33 cellular contexts compared by ENCODE assay signal in the genomic region with DNA sequence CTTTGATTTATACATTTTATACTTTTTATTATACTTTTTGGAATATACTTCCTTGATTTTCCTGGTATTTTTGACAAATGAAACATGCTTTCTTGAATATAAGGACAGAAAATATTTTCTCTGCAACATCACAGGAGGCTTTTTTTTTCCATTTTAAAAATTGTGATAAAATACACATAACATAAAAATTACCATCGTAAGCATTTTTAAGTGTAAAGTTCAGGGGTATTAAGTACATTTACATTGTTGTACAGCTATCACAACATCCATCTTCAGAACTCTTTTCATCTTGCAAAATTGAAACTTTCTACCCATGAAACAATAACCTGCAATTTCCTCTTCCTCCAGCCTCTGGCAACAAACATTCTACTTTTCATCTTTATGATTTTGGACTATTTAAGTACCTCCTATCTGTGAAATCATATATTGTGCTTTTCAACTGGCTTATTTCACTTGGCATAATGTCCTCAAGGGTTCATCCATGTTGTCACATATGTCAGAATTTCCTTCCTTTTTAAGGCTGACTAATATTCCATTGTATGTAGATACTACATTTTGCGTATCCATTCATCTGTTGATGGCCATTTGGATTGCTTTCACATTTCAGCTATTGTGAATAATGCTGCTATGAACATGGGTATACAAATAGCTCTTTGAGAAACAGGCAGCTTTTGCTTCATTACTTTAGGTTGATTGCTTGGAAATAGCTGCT.
"Had no signal": no experiment of that assay in that cellular context is flagged by ENCODE, and none has a peak within 500 bp of the region (broad histone marks: within the 10 kb centered on the region; RNA-seq: fewer than 3 reads in every experiment).

No MANE protein-coding gene starts in this region.

- H3K9me3 ChIP-seq: adrenal gland, body of pancreas, esophagus muscularis mucosa, gastrocnemius medialis, heart left ventricle had no signal

- FAIRE-seq: colon had no signal

- H3K27ac ChIP-seq: body of pancreas, dorsolateral prefrontal cortex, esophagus muscularis mucosa, foreskin keratinocyte, gastrocnemius medialis, heart left ventricle, WERI-Rb-1 had no signal

- DNase-seq: activated B cell treated with CpG ODN at 0.5 μM for 24 hours; activated CD4-positive, alpha-beta T cell treated with anti-CD3 and anti-CD28 coated beads for 48 hours; activated CD4-positive, alpha-beta T cell treated with anti-CD3 and anti-CD28 coated beads, Interleukin-2, amount 50 U/mL, for 1 hour; activated CD4-positive, alpha-beta T cell treated with anti-CD3 and anti-CD28 coated beads, Interleukin-2, amount 50 U/mL, for 48 hours; activated CD8-positive, alpha-beta memory T cell treated with anti-CD3 and anti-CD28 coated beads for 24 hours; activated CD8-positive, alpha-beta T cell treated with anti-CD3 and anti-CD28 coated beads for 36 hours; activated effector memory CD4-positive, alpha-beta T cell treated with Interleukin-2 at 50 U/mL for 16 hours; activated naive CD4-positive, alpha-beta T cell treated with anti-CD3 and anti-CD28 coated beads for 36 hours; activated naive CD8-positive, alpha-beta T cell treated with anti-CD3 and anti-CD28 coated beads for 36 hours; activated naive CD8-positive, alpha-beta T cell treated with anti-CD3 and anti-CD28 coated beads, Interleukin-2, amount 50 U/mL, for 24 hours; activated T-cell treated with anti-CD3 and anti-CD28 coated beads, Interleukin-2, amount 50 U/mL, for 4 hours; adrenal gland; amygdala; aorta; body of pancreas; caudate nucleus; cortex of kidney; dorsolateral prefrontal cortex; effector memory CD4-positive, alpha-beta T cell; endodermal cell; erythroblast; foreskin keratinocyte; gastrocnemius medialis; glutamatergic neuron; heart left ventricle; T-helper 1 cell; T-helper 17 cell; T1000; WERI-Rb-1 had no signal

- H3K4me1 ChIP-seq: body of pancreas, esophagus muscularis mucosa, foreskin keratinocyte, gastrocnemius medialis, heart left ventricle had no signal

- ATAC-seq: activated CD4-positive, CD25-positive, alpha-beta regulatory T cell treated with anti-CD3 and anti-CD28 coated beads, Interleukin-2, amount 50 U/mL, for 24 hours; activated CD8-positive, alpha-beta T cell treated with anti-CD3 and anti-CD28 coated beads for 36 hours; activated naive CD8-positive, alpha-beta T cell treated with anti-CD3 and anti-CD28 coated beads, Interleukin-2, amount 50 U/mL, for 24 hours; activated T-cell treated with anti-CD3 and anti-CD28 coated beads, Interleukin-2, amount 50 U/mL, for 4 hours; activated T-helper 17 cell treated with anti-CD3 and anti-CD28 coated beads, Interleukin-2, amount 50 U/mL, for 72 hours; body of pancreas; foreskin keratinocyte; gastrocnemius medialis; heart left ventricle; T-helper 17 cell had no signal

- H3K36me3 ChIP-seq: adrenal gland, esophagus muscularis mucosa, gastrocnemius medialis, heart left ventricle, WERI-Rb-1 had no signal

- H3K4me3 ChIP-seq: adrenal gland, body of pancreas, dorsolateral prefrontal cortex, esophagus muscularis mucosa, gastrocnemius medialis, heart left ventricle had no signal

- H3K27me3 ChIP-seq: adrenal gland, body of pancreas, dorsolateral prefrontal cortex, esophagus muscularis mucosa, foreskin keratinocyte, gastrocnemius medialis, heart left ventricle had no signal
